7 cellular contexts compared by ENCODE assay signal in the genomic region with DNA sequence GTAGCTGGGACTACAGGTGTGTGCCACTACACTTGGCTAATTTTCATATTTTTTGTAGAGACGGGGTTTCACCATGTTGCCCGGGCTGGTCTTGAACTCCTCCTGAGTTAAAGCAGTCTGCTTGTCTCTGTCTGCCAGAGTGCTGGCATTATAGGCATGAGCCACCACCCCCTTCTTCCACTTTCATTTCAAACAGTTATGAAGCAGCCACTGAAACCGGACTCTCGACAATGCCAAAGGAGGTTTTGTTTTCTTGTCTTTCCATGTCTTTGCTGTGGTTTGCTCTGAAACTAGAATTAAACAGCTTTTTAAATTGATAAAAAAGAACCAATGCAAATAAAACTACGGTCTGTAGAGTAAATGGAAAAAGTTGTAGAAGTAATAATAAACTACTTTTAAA. TPM values are rescaled to one million over a fixed set of nuclear protein-coding genes. Genes with fewer than 3 reads are reported as not detected.
DNase-seq lines count a peak whose midpoint lies in the region; ATAC-seq, FAIRE-seq and TF ChIP-seq lines count a peak whose summit lies in the region.

No MANE protein-coding gene starts in this region.

- no peaks in the 10 kb centered on the region for H3K4me1 ChIP-seq in colonic mucosa

- no peak overlapping the region for H3K4me3 ChIP-seq in colonic mucosa

- H3K9me3 Mint-ChIP-seq in activated T-cell treated with anti-CD3 and anti-CD28 coated beads, Interleukin-2, amount 50 U/mL, for 72 hours, result no peaks in the 10 kb centered on the region

- no peak for TF ChIP-seq CTCF in colonic mucosa (IDR thresholded peaks at IDR 0.05)

- H3K27ac ChIP-seq in colonic mucosa, result no peak overlapping the region

- H3K27ac Mint-ChIP-seq in activated T-cell treated with anti-CD3 and anti-CD28 coated beads, Interleukin-2, amount 50 U/mL, for 72 hours, result peak overlapping the region; percentile 94

- peak; percentile 43 to 57 for DNase-seq in activated T-cell treated with anti-CD3 and anti-CD28 coated beads, Interleukin-2, amount 50 U/mL, for 72 hours
- DNase-seq in stimulated activated CD4-positive, alpha-beta T cell treated with anti-CD3 and anti-CD28 coated beads, Interleukin-4, amount 100 ng/mL, for 4 hours, result peak; percentile 22 to 25
- DNase-seq in urothelium cell line (ENCODE audit: low spot score) (no peak), colonic mucosa (no peak), DMS153 treated with DMSO at 0.1 percent for 48 hours (lab: John Stamatoyannopoulos, UW; ENCODE audit: unreplicated experiment) (no peak)

- no peak overlapping the region for H3K9ac ChIP-seq in colonic mucosa (ENCODE audit: low read depth in 2 of 2, low read length in 2 of 2)

- H3K36me3 Mint-ChIP-seq in activated T-cell treated with anti-CD3 and anti-CD28 coated beads, Interleukin-2, amount 50 U/mL, for 72 hours (ENCODE audit: insufficient read depth in 2 of 2), result peaks cover 2 to 15% of the 10 kb centered on the region in 2 donors

- intact Hi-C loops in colonic mucosa (cut with DNase I), result no loop called here

- ATAC-seq in GM19438 (IDR thresholded peaks at IDR 0.05; ENCODE audit: low read depth, unreplicated experiment), result peak; percentile 90
- ATAC-seq in HG03095 (IDR thresholded peaks at IDR 0.05; ENCODE audit: unreplicated experiment), result peak; percentile 88
- peak; percentile 90 to 93 for ATAC-seq in activated T-cell treated with anti-CD3 and anti-CD28 coated beads, Interleukin-2, amount 50 U/mL, for 72 hours (replicated peaks in 1 of 2)

- peaks cover 74% of the 10 kb centered on the region for H3K4me1 Mint-ChIP-seq in activated T-cell treated with anti-CD3 and anti-CD28 coated beads, Interleukin-2, amount 50 U/mL, for 72 hours (ENCODE audit: low read depth)

- H3K27me3 Mint-ChIP-seq in activated T-cell treated with anti-CD3 and anti-CD28 coated beads, Interleukin-2, amount 50 U/mL, for 72 hours (ENCODE audit: low read depth), result no peaks in the 10 kb centered on the region

- FAIRE-seq in urothelium cell line (lab: Jason Lieb, UNC), result no peak

- no peaks in the 10 kb centered on the region for H3K36me3 ChIP-seq in colonic mucosa

- peak overlapping the region; percentile 69 to 77 for H3K4me3 Mint-ChIP-seq in activated T-cell treated with anti-CD3 and anti-CD28 coated beads, Interleukin-2, amount 50 U/mL, for 72 hours

- H3K27me3 ChIP-seq in colonic mucosa, result no peaks in the 10 kb centered on the region

- H3K9me3 ChIP-seq in colonic mucosa, result no peaks in the 10 kb centered on the region

RNA-seq across cellular contexts. Expression of a gene that starts 30.4 kb away (rescaled TPM):
- total RNA-seq in activated T-cell treated with anti-CD3 and anti-CD28 coated beads, Interleukin-2, amount 50 U/mL, for 72 hours, result 100 to 1,000 TPM; 162 to 209 TPM
- total RNA-seq in colonic mucosa, result 100 to 1,000 TPM; 112 to 198 TPM

RNA-seq across cellular contexts. Expression of a gene that starts 45.6 kb away (rescaled TPM):
- total RNA-seq in activated T-cell treated with anti-CD3 and anti-CD28 coated beads, Interleukin-2, amount 50 U/mL, for 72 hours, result 100 to 1,000 TPM; 100 to 108 TPM
- total RNA-seq in colonic mucosa, result 10 to 100 TPM; 31.3 to 56.6 TPM

Comparison
In these comparisons a context has a peak if more than half of its experiments do, and no peak if none do; other contexts are left out.
1. DNase-seq: peak in activated T-cell treated with anti-CD3 and anti-CD28 coated beads, Interleukin-2, amount 50 U/mL, for 72 hours (2 of 2) and stimulated activated CD4-positive, alpha-beta T cell treated with anti-CD3 and anti-CD28 coated beads, Interleukin-4, amount 100 ng/mL, for 4 hours (2 of 2); none in urothelium cell line (single experiment), colonic mucosa (single experiment) and DMS153 treated with DMSO at 0.1 percent for 48 hours (single experiment).
2. Peak in every context shown above with its lines, with median percentiles within 50 percentile points of each other: ATAC-seq.